ENCODE assay signal across 19 cellular contexts in genomic region chr3:134148534-134148933, GRCh38.
DNase-seq lines count a peak whose midpoint lies in the region; ATAC-seq, FAIRE-seq and TF ChIP-seq lines count a peak whose summit lies in the region.
"Had no signal": no experiment of that assay in that cellular context is flagged by ENCODE, and none has a peak within 500 bp of the region (broad histone marks: within the 10 kb centered on the region; RNA-seq: fewer than 3 reads in every experiment).

No MANE protein-coding gene starts in this region.

- FAIRE-seq in HTR-8/SVneo (lab: Jason Lieb, UNC), result peak; percentile 67
- FAIRE-seq: D721Med, RCC 7860 had no signal

- no peaks in the 10 kb centered on the region for H3K27me3 ChIP-seq in right lobe of liver
- H3K27me3 ChIP-seq in hepatocyte, result no peaks in the 10 kb centered on the region
- H3K27me3 ChIP-seq: MG63 had no signal

- DNase-seq in AG10803 (ENCODE audit: low read depth), result peak; percentile 22
- no peak for DNase-seq in HTR-8/SVneo (ENCODE audit: insufficient read length, low spot score)
- peak; percentile 16 for DNase-seq in astrocyte of the hippocampus (ENCODE audit: low read depth, low spot score)
- DNase-seq in right lobe of liver, result peak in 1 of 3 donors; percentile 60
- DNase-seq in kidney glomerular epithelial cell (lab: John Stamatoyannopoulos, UW), result no peak
- DNase-seq in hepatocyte (ENCODE audit: low spot score), result no peak
- no peak for DNase-seq in NCI-H524 (lab: John Stamatoyannopoulos, UW)
- DNase-seq: AML-193, DMS79 treated with DMSO at 0.1 percent for 48 hours, MG63, NCI-H1048, NCI-H1436, NCI-H1930, NCI-H345, NCI-H69, Right ventricle myocardium superior had no signal

- H3K4me1 ChIP-seq in right lobe of liver, result no peaks in the 10 kb centered on the region
- H3K4me1 ChIP-seq in hepatocyte (ENCODE audit: insufficient read depth), result no peaks in the 10 kb centered on the region

- H3K4me2 ChIP-seq in hepatocyte, result no peak overlapping the region

- TF ChIP-seq CTCF in AG10803 (conservative IDR thresholded peaks at IDR 0.05; ENCODE audit: low read length), result no peak
- no peak for TF ChIP-seq CTCF in right lobe of liver (IDR thresholded peaks at IDR 0.05)
- no peak for TF ChIP-seq CTCF in hepatocyte (IDR thresholded peaks at IDR 0.05; ENCODE audit: poor library complexity)

- no peaks in the 10 kb centered on the region for H3K36me3 ChIP-seq in right lobe of liver
- no peaks in the 10 kb centered on the region for H3K36me3 ChIP-seq in hepatocyte (replicated peaks; ENCODE audit: insufficient read depth, low read depth)

- no peak overlapping the region for H2AFZ ChIP-seq in hepatocyte

- H3K9me2 ChIP-seq in hepatocyte (replicated peaks; ENCODE audit: insufficient read depth), result no peaks in the 10 kb centered on the region

- ATAC-seq in right lobe of liver, result peak; percentile 45 to 95 (median 72)

- intact Hi-C loops in right lobe of liver (cut with DNase I), result no loop called here

- TF ChIP-seq POLR2A in right lobe of liver (IDR thresholded peaks at IDR 0.05), result no peak

- H3K79me2 ChIP-seq in hepatocyte, result no peaks in the 10 kb centered on the region

- H4K20me1 ChIP-seq in hepatocyte (ENCODE audit: insufficient read depth, poor library complexity, severe bottlenecking), result no peaks in the 10 kb centered on the region

- H3K9me3 ChIP-seq in right lobe of liver (no peaks in the 10 kb centered on the region), hepatocyte (ENCODE audit: low read depth) (no peaks in the 10 kb centered on the region)

- H3K27ac ChIP-seq in right lobe of liver (no peak overlapping the region), hepatocyte (no peak overlapping the region)
- H3K27ac ChIP-seq: C4-2B had no signal

- H3K4me3 ChIP-seq in AG10803 (ENCODE audit: low read length), result no peak overlapping the region
- H3K4me3 ChIP-seq in right lobe of liver, result no peak overlapping the region
- no peak overlapping the region for H3K4me3 ChIP-seq in hepatocyte
- H3K4me3 ChIP-seq: MG63 had no signal

- 97% methylated on average over 3 of the region's 3 CpGs for WGBS in right lobe of liver (ENCODE audit: insufficient coverage, low coverage, low lambda C conversion rate, missing lambda C conversion rate)
- WGBS in hepatocyte (ENCODE audit: low lambda C conversion rate, missing lambda C conversion rate), result 96% methylated on average over 3 of the region's 3 CpGs

Comparison
In these comparisons a context has a peak if more than half of its experiments do, and no peak if none do; other contexts are left out.
1. DNase-seq: peak in AG10803 (single experiment) and astrocyte of the hippocampus (single experiment); none in HTR-8/SVneo (single experiment), kidney glomerular epithelial cell (single experiment), hepatocyte (single experiment) and NCI-H524 (0 of 2).